36 cellular contexts compared by ENCODE assay signal in genomic region chr22:23356094-23356493, GRCh38.
DNase-seq lines count a peak whose midpoint lies in the region; ATAC-seq, FAIRE-seq and TF ChIP-seq lines count a peak whose summit lies in the region.
"Had no signal": no experiment of that assay in that cellular context is flagged by ENCODE, and none has a peak within 500 bp of the region (broad histone marks: within the 10 kb centered on the region; RNA-seq: fewer than 3 reads in every experiment).

No MANE protein-coding gene starts in this region.

- intact Hi-C loops in HepG2 (cut with micrococcal nuclease; ENCODE audit: unreplicated experiment) (no loop called here), right lobe of liver (cut with DNase I) (no loop called here), natural killer cell (cut with micrococcal nuclease) (no loop called here), IMR-90 (cut with micrococcal nuclease) (no loop called here)

- H3K9ac ChIP-seq in HepG2 (ENCODE audit: insufficient read depth, low read depth, low read length), result no peak overlapping the region
- H3K9ac ChIP-seq in IMR-90 (ENCODE audit: low read depth, low read length), result no peak overlapping the region
- H3K9ac ChIP-seq: BLaER1; BLaER1 treated with 17β-estradiol and CSF1 and Interleukin-3, amounts not matched to agents 10 nM and 100 nM had no signal

- H3K9me1 ChIP-seq in IMR-90 (ENCODE audit: insufficient read depth, low read length), result no peaks in the 10 kb centered on the region

- dilution Hi-C loops in IMR-90 (cut with HindIII; ENCODE audit: low sequenced_read_pairs, unreplicated experiment), result no loop called here

- H3K36me3 Mint-ChIP-seq in natural killer cell treated with Interleukin-12 subunit alpha and Interleukin-12 subunit beta and Interleukin-15 and Interleukin-18, amount 100 ng/mL, for 72 hours, result no peaks in the 10 kb centered on the region
- H3K36me3 Mint-ChIP-seq in natural killer cell (no peaks in the 10 kb centered on the region), type B pancreatic cell (no peaks in the 10 kb centered on the region)
- H3K36me3 Mint-ChIP-seq: CD14-positive monocyte; CD4-positive, alpha-beta memory T cell; CD4-positive, CD25-positive, alpha-beta regulatory T cell; CD8-positive, alpha-beta memory T cell; CD8-positive, alpha-beta T cell had no signal

- H3K27ac Mint-ChIP-seq in natural killer cell treated with Interleukin-12 subunit alpha and Interleukin-12 subunit beta and Interleukin-15 and Interleukin-18, amount 100 ng/mL, for 72 hours, result no peak overlapping the region
- H3K27ac Mint-ChIP-seq in natural killer cell, result no peak overlapping the region
- H3K27ac Mint-ChIP-seq in type B pancreatic cell, result no peak overlapping the region
- H3K27ac Mint-ChIP-seq: B cell; CD14-positive monocyte; CD4-positive, alpha-beta memory T cell; CD4-positive, alpha-beta T cell; CD4-positive, CD25-positive, alpha-beta regulatory T cell; CD8-positive, alpha-beta T cell had no signal

- H3K18ac ChIP-seq in IMR-90 (ENCODE audit: low read depth, low read length), result no peak overlapping the region

- no peak overlapping the region for H3K56ac ChIP-seq in IMR-90 (ENCODE audit: extremely low read depth, insufficient read depth, low read length)

- H3K4me1 ChIP-seq in HepG2 (ENCODE audit: insufficient read depth, low read length) (no peaks in the 10 kb centered on the region), right lobe of liver (peaks cover 0 to 6% (median 3%) of the 10 kb centered on the region in 4 donors), IMR-90 (ENCODE audit: control insufficient read depth, insufficient read depth, low read length) (no peaks in the 10 kb centered on the region)
- H3K4me1 ChIP-seq: A549; BE2C; BLaER1; BLaER1 treated with 17β-estradiol and CSF1 and Interleukin-3, amounts not matched to agents 10 nM and 100 nM; Caco-2 had no signal

- H3K4ac ChIP-seq in IMR-90 (ENCODE audit: low read depth, low read length), result no peak overlapping the region

- no peak overlapping the region for H3K23ac ChIP-seq in IMR-90 (ENCODE audit: low read depth, low read length)

- H4K5ac ChIP-seq in IMR-90 (ENCODE audit: low read depth, low read length), result no peak overlapping the region

- H2BK20ac ChIP-seq in IMR-90 (ENCODE audit: low read depth, low read length), result no peak overlapping the region

- H3K27me3 ChIP-seq in HepG2 (ENCODE audit: control insufficient read depth in 1 of 2, insufficient read depth in 2 of 2, low read length in 2 of 2) (peaks cover 0 to 34% of the 10 kb centered on the region in 2 experiments; a peak in 2 of 5 replicates), right lobe of liver (no peaks in the 10 kb centered on the region), IMR-90 (ENCODE audit: control insufficient read depth, insufficient read depth, low read length) (peaks cover 21% of the 10 kb centered on the region)
- H3K27me3 ChIP-seq: BE2C; BLaER1; BLaER1 treated with 17β-estradiol and CSF1 and Interleukin-3, amounts not matched to agents 10 nM and 100 nM had no signal

- TF ChIP-seq EP300 in HepG2 (IDR thresholded peaks at IDR 0.05; ENCODE audit: low read depth in 2 of 2, low read length in 2 of 2) (no peak), HepG2 (CRISPR knock-in tag; IDR thresholded peaks at IDR 0.05; ENCODE audit: borderline replicate concordance) (no peak)

- no peak overlapping the region for H2AK9ac ChIP-seq in IMR-90 (replicated peaks; ENCODE audit: low read depth, low read length, poor library complexity)

- H2AK5ac ChIP-seq in IMR-90 (ENCODE audit: low read depth, low read length), result no peak overlapping the region

- WGBS in HepG2 (ENCODE audit: low lambda C conversion rate), result 40% methylated on average over 4 of the region's 4 CpGs
- 77% methylated on average over 4 of the region's 4 CpGs for WGBS in right lobe of liver (ENCODE audit: insufficient coverage, low coverage, low lambda C conversion rate, missing lambda C conversion rate)
- WGBS in IMR-90 (ENCODE audit: extremely low coverage in 2 of 2, insufficient read length in 1 of 2), 2 experiments, result 63% methylated on average over 3 of the region's 4 CpGs; no CpG with 5 or more reads in 1 of the 2 experiments

- TF ChIP-seq CTCF in HepG2 (CRISPR knock-in tag; IDR thresholded peaks at IDR 0.05) (no peak), right lobe of liver (IDR thresholded peaks at IDR 0.05) (no peak), natural killer cell (IDR thresholded peaks at IDR 0.05) (no peak), IMR-90 (conservative IDR thresholded peaks at IDR 0.05; ENCODE audit: low read depth, low read length) (no peak), type B pancreatic cell (conservative IDR thresholded peaks at IDR 0.05) (no peak)

- no peaks in the 10 kb centered on the region for H3K9me3 ChIP-seq in HepG2 (ENCODE audit: low read length)
- no peaks in the 10 kb centered on the region for H3K9me3 ChIP-seq in right lobe of liver
- no peaks in the 10 kb centered on the region for H3K9me3 ChIP-seq in IMR-90 (ENCODE audit: control insufficient read depth, insufficient read depth, low read length)
- H3K9me3 ChIP-seq: A549; BE2C; BLaER1; BLaER1 treated with 17β-estradiol and CSF1 and Interleukin-3, amounts not matched to agents 10 nM and 100 nM; Caco-2 had no signal

- in situ Hi-C loops in HepG2 (cut with HindIII; ENCODE audit: extremely low pct_ligation_motif_present, low pct_unique_long_range_greater_than_20kb) (no loop called here), IMR-90 (cut with MboI; ENCODE audit: low sequenced_read_pairs) (no loop called here)

- no peak for FAIRE-seq in HepG2 (lab: Jason Lieb, UNC)
- FAIRE-seq: A204.1, A549, D721Med had no signal

- no peak overlapping the region for H4K91ac ChIP-seq in IMR-90 (ENCODE audit: insufficient read depth, low read depth, low read length)

- H3K4me2 ChIP-seq in HepG2 (ENCODE audit: low read depth, low read length) (no peak overlapping the region), IMR-90 (ENCODE audit: low read depth, low read length) (no peak overlapping the region)
- H3K4me2 ChIP-seq: A549; BLaER1; BLaER1 treated with 17β-estradiol and CSF1 and Interleukin-3, amounts not matched to agents 10 nM and 100 nM had no signal

- BruUV-seq in HepG2 (replicated peaks; lab: Mats Ljungman, UMichigan) (no TSS peak), IMR-90 (replicated peaks; lab: Mats Ljungman, UMichigan) (no TSS peak)

- no peak overlapping the region for H2BK15ac ChIP-seq in IMR-90 (ENCODE audit: low read depth, low read length)

- CTCF ChIA-PET in HepG2 (lab: Yijun Ruan, JAX; ENCODE audit: low intra/inter-chr PET ratio, low total read pairs) (no interaction called here), IMR-90 (lab: Yijun Ruan, JAX) (no interaction called here)

- TF ChIP-seq RAD21 in HepG2 (CRISPR knock-in tag; IDR thresholded peaks at IDR 0.05), result no peak
- TF ChIP-seq RAD21 in IMR-90 (IDR thresholded peaks at IDR 0.05; ENCODE audit: low read length), result no peak

- no peaks in the 10 kb centered on the region for H3K79me2 ChIP-seq in HepG2 (ENCODE audit: insufficient read depth, low read length)

- no peak overlapping the region for H4K8ac ChIP-seq in IMR-90 (ENCODE audit: low read depth in 2 of 2, low read length in 2 of 2)

- no peak overlapping the region for H2BK120ac ChIP-seq in IMR-90 (ENCODE audit: low read depth, low read length)

- H3K4me3 Mint-ChIP-seq in natural killer cell treated with Interleukin-12 subunit alpha and Interleukin-12 subunit beta and Interleukin-15 and Interleukin-18, amount 100 ng/mL, for 72 hours, result no peak overlapping the region
- H3K4me3 Mint-ChIP-seq in natural killer cell (no peak overlapping the region), type B pancreatic cell (no peak overlapping the region)
- H3K4me3 Mint-ChIP-seq: B cell; CD14-positive monocyte; CD4-positive, alpha-beta memory T cell; CD4-positive, alpha-beta T cell; CD4-positive, CD25-positive, alpha-beta regulatory T cell; CD8-positive, alpha-beta memory T cell; CD8-positive, alpha-beta T cell had no signal

- no peak overlapping the region for H3K27ac ChIP-seq in HepG2 (ENCODE audit: extremely low read length, insufficient read depth, low read length)
- peak overlapping the region in 1 of 3 donors; percentile 48 for H3K27ac ChIP-seq in right lobe of liver
- no peak overlapping the region for H3K27ac ChIP-seq in IMR-90 (ENCODE audit: insufficient read depth, low read length)
- H3K27ac ChIP-seq: 22Rv1; A549; BLaER1; BLaER1 treated with 17β-estradiol and CSF1 and Interleukin-3, amounts not matched to agents 10 nM and 100 nM had no signal

- H2BK5ac ChIP-seq in IMR-90 (ENCODE audit: low read depth, low read length, poor library complexity, severe bottlenecking), result no peak overlapping the region

- H3K4me1 Mint-ChIP-seq in natural killer cell treated with Interleukin-12 subunit alpha and Interleukin-12 subunit beta and Interleukin-15 and Interleukin-18, amount 100 ng/mL, for 72 hours (ENCODE audit: low read depth in 2 of 2), result no peaks in the 10 kb centered on the region
- no peaks in the 10 kb centered on the region for H3K4me1 Mint-ChIP-seq in natural killer cell
- H3K4me1 Mint-ChIP-seq in type B pancreatic cell (ENCODE audit: unreplicated experiment), result no peaks in the 10 kb centered on the region
- H3K4me1 Mint-ChIP-seq: B cell, CD14-positive monocyte had no signal

- POLR2A ChIA-PET in HepG2 (lab: Yijun Ruan, JAX), result no interaction called here
- POLR2A ChIA-PET in IMR-90 (lab: Charles Lee; ENCODE audit: unreplicated experiment), result no interaction called here

- H4K20me1 ChIP-seq in HepG2 (ENCODE audit: insufficient read depth, low read length) (no peaks in the 10 kb centered on the region), IMR-90 (ENCODE audit: insufficient read depth, low read length) (no peaks in the 10 kb centered on the region)
- H4K20me1 ChIP-seq: BLaER1; BLaER1 treated with 17β-estradiol and CSF1 and Interleukin-3, amounts not matched to agents 10 nM and 100 nM had no signal

- DNase-seq in HepG2 (ENCODE audit: low spot score) (no peak), right lobe of liver (no peak), natural killer cell (no peak), IMR-90 (no peak), type B pancreatic cell (ENCODE audit: extremely low spot score, unreplicated experiment) (peak; percentile 34), HK-2 (ENCODE audit: unreplicated experiment) (no peak)
- DNase-seq in natural killer cell treated with Interleukin-12 subunit alpha and Interleukin-12 subunit beta and Interleukin-15 and Interleukin-18, amount 100 ng/mL, for 72 hours (ENCODE audit: low spot score), result peak; percentile 2
- DNase-seq: 8988T; ACHN; AML-193; BE2C; C1 segment of cervical spinal cord; Caco-2; Calu3; CD4-positive, alpha-beta memory T cell; CD4-positive, alpha-beta T cell; CD4-positive, CD25-positive, alpha-beta regulatory T cell; CD8-positive, alpha-beta memory T cell; CD8-positive, alpha-beta T cell; COR-L47; DMS 273 treated with DMSO at 0.1 percent for 48 hours; DMS153; DMS53; DMS79; DMS79 treated with DMSO at 0.1 percent for 48 hours; DND-41; EL had no signal

- no peak overlapping the region for H3K14ac ChIP-seq in IMR-90 (replicated peaks; ENCODE audit: low read depth, low read length)

- no peak for ATAC-seq in HepG2
- ATAC-seq in right lobe of liver, result no peak
- no peak for ATAC-seq in natural killer cell treated with Interleukin-12 subunit alpha and Interleukin-12 subunit beta and Interleukin-15 and Interleukin-18, amount 100 ng/mL, for 72 hours
- ATAC-seq in natural killer cell, result no peak
- no peak for ATAC-seq in IMR-90 (ENCODE audit: low read depth)
- ATAC-seq in HG02938 (IDR thresholded peaks at IDR 0.05; ENCODE audit: unreplicated experiment), result no peak
- ATAC-seq: A549; CD8-positive, alpha-beta T cell had no signal

- H3K36me3 ChIP-seq in HepG2 (replicated peaks in 1 of 2; ENCODE audit: control insufficient read depth in 1 of 2, insufficient read depth in 2 of 2, low read length in 2 of 2) (no peaks in the 10 kb centered on the region), right lobe of liver (no peaks in the 10 kb centered on the region), IMR-90 (ENCODE audit: control insufficient read depth, insufficient read depth, low read length) (no peaks in the 10 kb centered on the region)
- H3K36me3 ChIP-seq: BE2C; BLaER1; BLaER1 treated with 17β-estradiol and CSF1 and Interleukin-3, amounts not matched to agents 10 nM and 100 nM had no signal

- no peak overlapping the region for H2AFZ ChIP-seq in HepG2 (ENCODE audit: low read length)
- H2AFZ ChIP-seq in IMR-90 (replicated peaks; ENCODE audit: low read length, poor library complexity), result no peak overlapping the region

- no peaks in the 10 kb centered on the region for H3K9me3 Mint-ChIP-seq in natural killer cell treated with Interleukin-12 subunit alpha and Interleukin-12 subunit beta and Interleukin-15 and Interleukin-18, amount 100 ng/mL, for 72 hours
- no peaks in the 10 kb centered on the region for H3K9me3 Mint-ChIP-seq in natural killer cell
- H3K9me3 Mint-ChIP-seq in type B pancreatic cell, result no peaks in the 10 kb centered on the region
- H3K9me3 Mint-ChIP-seq: CD14-positive monocyte; CD4-positive, alpha-beta memory T cell; CD4-positive, alpha-beta T cell; CD8-positive, alpha-beta T cell had no signal

- no peak for TF ChIP-seq POLR2A in HepG2 (IDR thresholded peaks at IDR 0.05; ENCODE audit: insufficient read depth in 1 of 2, low read depth in 2 of 2, low read length in 2 of 2)
- no peak for TF ChIP-seq POLR2A in right lobe of liver (IDR thresholded peaks at IDR 0.05)
- TF ChIP-seq POLR2A in IMR-90 (IDR thresholded peaks at IDR 0.05; ENCODE audit: low read depth, low read length), result no peak

- peaks cover 0 to 26% of the 10 kb centered on the region in 2 donors for H3K27me3 Mint-ChIP-seq in natural killer cell treated with Interleukin-12 subunit alpha and Interleukin-12 subunit beta and Interleukin-15 and Interleukin-18, amount 100 ng/mL, for 72 hours
- H3K27me3 Mint-ChIP-seq in natural killer cell (ENCODE audit: low read depth in 2 of 2) (peaks cover 7 to 8% of the 10 kb centered on the region in 2 donors), type B pancreatic cell (peaks cover 7% of the 10 kb centered on the region)

- no peaks in the 10 kb centered on the region for H3K79me1 ChIP-seq in IMR-90 (ENCODE audit: low read depth in 1 of 2, low read length in 2 of 2)

- H3K4me3 ChIP-seq in HepG2 (replicated peaks in 1 of 3; ENCODE audit: insufficient read depth in 1 of 3, low read depth in 2 of 3, low read length in 3 of 3) (no peak overlapping the region), right lobe of liver (no peak overlapping the region), IMR-90 (ENCODE audit: insufficient read depth, low read depth, low read length) (no peak overlapping the region)
- H3K4me3 ChIP-seq: A549; BLaER1; BLaER1 treated with 17β-estradiol and CSF1 and Interleukin-3, amounts not matched to agents 10 nM and 100 nM had no signal

Comparison
In these comparisons a context has a peak if more than half of its experiments do, and no peak if none do; other contexts are left out.
1. DNase-seq: peak in natural killer cell treated with Interleukin-12 subunit alpha and Interleukin-12 subunit beta and Interleukin-15 and Interleukin-18, amount 100 ng/mL, for 72 hours (single experiment) and type B pancreatic cell (single experiment); none in HepG2 (single experiment), right lobe of liver (0 of 3), natural killer cell (single experiment), IMR-90 (single experiment) and HK-2 (single experiment).